1 cellular context compared by ENCODE assay signal in genomic region chr3:137013955-137014688, GRCh38.
TF ChIP-seq lines count a peak whose summit lies in the region.

No MANE protein-coding gene starts in this region.

TF ChIP-seq in GM12878, 131 proteins besides CTCF, POLR2A, EP300 and RAD21 (continued from another document):
- TF ChIP-seq PBX3 (IDR thresholded peaks at IDR 0.05; ENCODE audit: insufficient replicate concordance, low read depth, low read length), result no peak
- no peak for TF ChIP-seq ASH2L (IDR thresholded peaks at IDR 0.05; ENCODE audit: borderline replicate concordance, low read depth)
- TF ChIP-seq RB1 (IDR thresholded peaks at IDR 0.05; ENCODE audit: borderline replicate concordance), result no peak
- TF ChIP-seq, protein P1, sequence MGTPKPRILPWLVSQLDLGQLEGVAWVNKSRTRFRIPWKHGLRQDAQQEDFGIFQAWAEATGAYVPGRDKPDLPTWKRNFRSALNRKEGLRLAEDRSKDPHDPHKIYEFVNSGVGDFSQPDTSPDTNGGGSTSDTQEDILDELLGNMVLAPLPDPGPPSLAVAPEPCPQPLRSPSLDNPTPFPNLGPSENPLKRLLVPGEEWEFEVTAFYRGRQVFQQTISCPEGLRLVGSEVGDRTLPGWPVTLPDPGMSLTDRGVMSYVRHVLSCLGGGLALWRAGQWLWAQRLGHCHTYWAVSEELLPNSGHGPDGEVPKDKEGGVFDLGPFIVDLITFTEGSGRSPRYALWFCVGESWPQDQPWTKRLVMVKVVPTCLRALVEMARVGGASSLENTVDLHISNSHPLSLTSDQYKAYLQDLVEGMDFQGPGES (IDR thresholded peaks at IDR 0.05), result no peak
